Comparison of ENCODE assay signal across 1 cellular context in the genomic region with DNA sequence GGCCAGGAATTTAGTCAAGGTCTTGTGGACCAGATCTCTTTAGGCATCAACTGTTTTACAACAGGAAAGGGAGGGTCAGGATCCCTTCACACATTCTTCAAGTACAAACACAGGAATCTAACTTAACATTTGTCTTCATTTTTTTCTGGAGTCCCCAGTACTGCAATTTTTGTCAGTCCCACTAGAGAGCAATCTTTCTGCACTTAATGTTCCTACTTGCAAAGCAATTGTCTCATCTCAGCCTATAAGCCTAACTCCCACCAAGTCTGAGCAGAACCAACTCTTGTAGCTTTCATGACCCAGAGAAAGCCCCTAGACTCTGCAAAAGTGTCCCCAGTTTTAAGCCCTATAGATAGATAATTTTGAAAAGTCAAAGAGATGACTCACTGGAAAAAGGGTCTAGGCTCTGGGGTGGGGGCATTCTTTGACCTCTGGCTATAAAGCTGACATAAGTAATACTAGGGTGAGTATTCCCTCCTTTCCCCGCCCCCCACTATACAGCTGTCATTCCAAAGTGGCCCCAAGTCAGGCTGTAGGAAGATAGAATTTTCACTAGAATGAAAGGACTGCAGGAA.
TF ChIP-seq lines count a peak whose summit lies in the region.

No MANE protein-coding gene starts in this region.

TF ChIP-seq in GM23338, 12 proteins besides CTCF, POLR2A, EP300 and RAD21 (continued from another document):
- TF ChIP-seq, protein P1, sequence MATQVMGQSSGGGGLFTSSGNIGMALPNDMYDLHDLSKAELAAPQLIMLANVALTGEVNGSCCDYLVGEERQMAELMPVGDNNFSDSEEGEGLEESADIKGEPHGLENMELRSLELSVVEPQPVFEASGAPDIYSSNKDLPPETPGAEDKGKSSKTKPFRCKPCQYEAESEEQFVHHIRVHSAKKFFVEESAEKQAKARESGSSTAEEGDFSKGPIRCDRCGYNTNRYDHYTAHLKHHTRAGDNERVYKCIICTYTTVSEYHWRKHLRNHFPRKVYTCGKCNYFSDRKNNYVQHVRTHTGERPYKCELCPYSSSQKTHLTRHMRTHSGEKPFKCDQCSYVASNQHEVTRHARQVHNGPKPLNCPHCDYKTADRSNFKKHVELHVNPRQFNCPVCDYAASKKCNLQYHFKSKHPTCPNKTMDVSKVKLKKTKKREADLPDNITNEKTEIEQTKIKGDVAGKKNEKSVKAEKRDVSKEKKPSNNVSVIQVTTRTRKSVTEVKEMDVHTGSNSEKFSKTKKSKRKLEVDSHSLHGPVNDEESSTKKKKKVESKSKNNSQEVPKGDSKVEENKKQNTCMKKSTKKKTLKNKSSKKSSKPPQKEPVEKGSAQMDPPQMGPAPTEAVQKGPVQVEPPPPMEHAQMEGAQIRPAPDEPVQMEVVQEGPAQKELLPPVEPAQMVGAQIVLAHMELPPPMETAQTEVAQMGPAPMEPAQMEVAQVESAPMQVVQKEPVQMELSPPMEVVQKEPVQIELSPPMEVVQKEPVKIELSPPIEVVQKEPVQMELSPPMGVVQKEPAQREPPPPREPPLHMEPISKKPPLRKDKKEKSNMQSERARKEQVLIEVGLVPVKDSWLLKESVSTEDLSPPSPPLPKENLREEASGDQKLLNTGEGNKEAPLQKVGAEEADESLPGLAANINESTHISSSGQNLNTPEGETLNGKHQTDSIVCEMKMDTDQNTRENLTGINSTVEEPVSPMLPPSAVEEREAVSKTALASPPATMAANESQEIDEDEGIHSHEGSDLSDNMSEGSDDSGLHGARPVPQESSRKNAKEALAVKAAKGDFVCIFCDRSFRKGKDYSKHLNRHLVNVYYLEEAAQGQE (IDR thresholded peaks at IDR 0.05; ENCODE audit: unreplicated experiment) = no peak
TF ChIP-seq in GM23338: peak in this region for 0.
